In genomic region chr4:6205584-6205965, GRCh38 we compare ENCODE assay signal across 40 cellular contexts. TPM values are rescaled to one million over a fixed set of nuclear protein-coding genes. Genes with fewer than 3 reads are reported as not detected.
"Had no signal": no experiment of that assay in that cellular context is flagged by ENCODE, and none has a peak within 500 bp of the region (broad histone marks: within the 10 kb centered on the region; RNA-seq: fewer than 3 reads in every experiment).

No MANE protein-coding gene starts in this region.

- H3K9ac ChIP-seq: KMS-11, SK-N-SH had no signal

- ATAC-seq: activated CD8-positive, alpha-beta T cell treated with anti-CD3 and anti-CD28 coated beads for 36 hours; activated T-cell treated with anti-CD3 and anti-CD28 coated beads, Interleukin-2, amount 50 U/mL, for 72 hours; activated T-helper 17 cell treated with anti-CD3 and anti-CD28 coated beads, Interleukin-2, amount 50 U/mL, for 72 hours; PC-3; T-cell had no signal

- H3K4me1 ChIP-seq: ascending aorta, SJSA1 had no signal

- H3K27me3 ChIP-seq: ascending aorta, cardiac muscle cell, Peyer's patch had no signal

- H3K27ac Mint-ChIP-seq: activated B cell treated with CpG ODN at 0.5 μM for 24 hours; activated CD8-positive, alpha-beta T cell treated with anti-CD3 and anti-CD28 coated beads for 36 hours; activated naive CD4-positive, alpha-beta T cell treated with anti-CD3 and anti-CD28 coated beads, Interleukin-2, amount 50 U/mL, for 24 hours; activated naive CD8-positive, alpha-beta T cell treated with anti-CD3 and anti-CD28 coated beads, Interleukin-2, amount 10 ng/mL, durations not matched to agents 7 days and 5 days; activated T-cell treated with anti-CD3 and anti-CD28 coated beads, Interleukin-2, amount 50 U/mL, for 72 hours; activated T-helper 17 cell treated with anti-CD3 and anti-CD28 coated beads, Interleukin-2, amount 50 U/mL, for 72 hours; T-cell had no signal

- H3K4me3 ChIP-seq: ascending aorta, cardiac muscle cell, Peyer's patch, SJSA1 had no signal

- H3K27ac ChIP-seq: ascending aorta, cardiac muscle cell, KMS-11, Peyer's patch, SJSA1, VCaP had no signal

- H3K4me2 ChIP-seq: KMS-11, SK-N-SH had no signal

- H3K27me3 Mint-ChIP-seq: activated T-helper 17 cell treated with anti-CD3 and anti-CD28 coated beads, Interleukin-2, amount 50 U/mL, for 72 hours had no signal

- H3K4me3 Mint-ChIP-seq: activated B cell treated with CpG ODN at 0.5 μM for 24 hours; activated CD8-positive, alpha-beta T cell treated with anti-CD3 and anti-CD28 coated beads for 36 hours; activated naive CD4-positive, alpha-beta T cell treated with anti-CD3 and anti-CD28 coated beads, Interleukin-2, amount 50 U/mL, for 24 hours; activated naive CD8-positive, alpha-beta T cell treated with anti-CD3 and anti-CD28 coated beads, Interleukin-2, amount 10 ng/mL, durations not matched to agents 7 days and 5 days; activated T-cell treated with anti-CD3 and anti-CD28 coated beads, Interleukin-2, amount 50 U/mL, for 72 hours; activated T-helper 17 cell treated with anti-CD3 and anti-CD28 coated beads, Interleukin-2, amount 50 U/mL, for 72 hours; T-cell had no signal

- DNase-seq: activated B cell treated with CpG ODN at 0.5 μM for 24 hours; activated CD4-positive, alpha-beta T cell treated with anti-CD3 and anti-CD28 coated beads for 4 hours; activated CD4-positive, alpha-beta T cell treated with anti-CD3 and anti-CD28 coated beads, Interleukin-2, amount 50 U/mL, for 1 hour; activated CD4-positive, CD25-positive, alpha-beta regulatory T cell treated with anti-CD3 and anti-CD28 coated beads, Interleukin-2, amount 50 U/mL, for 72 hours; activated CD8-positive, alpha-beta T cell treated with anti-CD3 and anti-CD28 coated beads for 36 hours; activated effector memory CD4-positive, alpha-beta T cell treated with anti-CD3 and anti-CD28 coated beads, Interleukin-2, amount 50 U/mL, for 16 hours; activated naive CD4-positive, alpha-beta T cell; activated naive CD8-positive, alpha-beta T cell treated with anti-CD3 and anti-CD28 coated beads, Interleukin-2, amount 10 ng/mL, durations not matched to agents 7 days and 5 days; activated T-cell treated with anti-CD3 and anti-CD28 coated beads, Interleukin-2, amount 50 U/mL, for 1 hour; activated T-cell treated with anti-CD3 and anti-CD28 coated beads, Interleukin-2, amount 50 U/mL, for 72 hours; amygdala; MM.1S; NCI-H1092; NCI-H1417; NCI-H146; NCI-H187; NCI-H2029 treated with DMSO at 0.1 percent for 48 hours; NCI-H2107; NCI-H2171; NCI-H446; NCI-H510A treated with DMSO at 0.1 percent for 48 hours; NCI-H526 treated with DMSO at 0.1 percent for 48 hours; NCI-H774; NK-92 treated with Interleukin-12 subunit alpha and Interleukin-12 subunit beta, amount 100 ng/mL, for 24 hours; PC-3; RPMI8226; SHP77 treated with DMSO at 0.1 percent for 48 hours; SK-N-SH; T-cell; T-helper 2 cell; T-helper 9 cell had no signal

- H3K9me3 ChIP-seq: ascending aorta, Peyer's patch, SJSA1, SK-N-SH had no signal

- H3K36me3 Mint-ChIP-seq: activated naive CD4-positive, alpha-beta T cell treated with anti-CD3 and anti-CD28 coated beads, Interleukin-2, amount 50 U/mL, for 24 hours; T-cell had no signal

- H3K36me3 ChIP-seq: ascending aorta, cardiac muscle cell, Peyer's patch, SJSA1 had no signal

RNA-seq across cellular contexts. Expression of gene JAKMIP1, which starts 5.2 kb away (rescaled TPM):
- total RNA-seq: ascending aorta, LHCN-M2, SJSA1 had no signal
